16 cellular contexts compared by ENCODE assay signal in the genomic region with DNA sequence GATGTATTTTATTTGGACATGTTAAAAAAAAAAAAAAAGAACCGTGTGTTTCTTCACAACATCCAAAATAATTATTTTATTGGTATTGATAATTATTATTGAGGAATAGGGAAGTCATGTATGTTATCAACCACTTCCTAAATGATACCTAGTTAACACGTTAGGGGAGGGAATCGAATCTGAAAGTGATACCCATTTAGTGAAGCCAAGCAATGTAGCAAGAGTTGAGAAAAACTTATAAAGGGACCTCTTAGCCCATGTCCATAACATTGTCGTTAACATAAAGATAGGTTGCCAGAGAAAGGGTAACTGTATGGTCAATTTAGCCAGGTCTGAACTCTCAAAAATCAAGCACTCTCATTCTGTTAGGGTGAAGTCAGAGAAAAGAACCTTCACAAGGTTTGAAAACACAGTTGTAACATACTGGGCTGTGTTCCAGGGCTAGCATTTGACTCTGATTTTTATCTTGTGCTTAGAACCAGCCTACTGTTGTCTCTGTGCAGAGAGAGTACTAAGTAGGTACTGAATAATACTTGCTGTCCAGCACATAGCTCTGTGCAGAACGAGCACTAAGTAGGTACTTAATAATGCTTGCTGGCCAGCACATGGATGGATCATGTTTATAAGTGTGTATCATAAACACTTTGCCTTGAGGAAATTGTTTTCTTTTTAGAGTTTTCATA.
DNase-seq lines count a peak whose midpoint lies in the region; ATAC-seq and TF ChIP-seq lines count a peak whose summit lies in the region.
"Had no signal": no experiment of that assay in that cellular context is flagged by ENCODE, and none has a peak within 500 bp of the region (broad histone marks: within the 10 kb centered on the region; RNA-seq: fewer than 3 reads in every experiment).

No MANE protein-coding gene starts in this region.

- no peak overlapping the region for H3K4me3 ChIP-seq in gastrocnemius medialis
- H3K4me3 ChIP-seq: lung, pancreas, SK-N-MC had no signal

- no peaks in the 10 kb centered on the region for H3K9me3 ChIP-seq in gastrocnemius medialis
- H3K9me3 ChIP-seq: pancreas had no signal

- H3K27ac ChIP-seq in gastrocnemius medialis, result peak overlapping the region in 3 of 4 donors; percentile 14 to 51 (median 29)
- H3K27ac ChIP-seq: HL-60, pancreas, SK-N-MC had no signal

- no peaks in the 10 kb centered on the region for H3K27me3 ChIP-seq in gastrocnemius medialis
- H3K27me3 ChIP-seq: pancreas had no signal

- TF ChIP-seq POLR2A in gastrocnemius medialis (IDR thresholded peaks at IDR 0.05), result no peak

- H3K36me3 ChIP-seq in gastrocnemius medialis, result no peaks in the 10 kb centered on the region
- H3K36me3 ChIP-seq: pancreas had no signal

- DNase-seq in gastrocnemius medialis, result no peak
- DNase-seq in GDM1 (lab: John Stamatoyannopoulos, UW), result no peak
- DNase-seq in GM19238 (ENCODE audit: insufficient read length, low spot score), result no peak
- DNase-seq: activated CD4-positive, alpha-beta T cell treated with anti-CD3 and anti-CD28 coated beads, Interleukin-2, amount 50 U/mL, for 48 hours; activated naive CD4-positive, alpha-beta T cell; NCI-H69; pancreas; stimulated activated CD4-positive, alpha-beta T cell treated with anti-CD3 and anti-CD28 coated beads, Interleukin-4, amount 100 ng/mL, for 4 hours; substantia nigra had no signal

- intact Hi-C loops in gastrocnemius medialis (cut with DNase I; ENCODE audit: low total_unique reads), result no loop called here

- peak; percentile 99 for ATAC-seq in GM19324 (IDR thresholded peaks at IDR 0.05; ENCODE audit: low FRiP score, unreplicated experiment)
- ATAC-seq in HG02588 (IDR thresholded peaks at IDR 0.05; ENCODE audit: unreplicated experiment), result peak; percentile 79
- ATAC-seq in HG03460 (IDR thresholded peaks at IDR 0.05; ENCODE audit: unreplicated experiment), result peak; percentile 88
- peak; percentile 39 to 89 for ATAC-seq in gastrocnemius medialis
- no peak for ATAC-seq in HG03095 (IDR thresholded peaks at IDR 0.05; ENCODE audit: unreplicated experiment)
- ATAC-seq: pancreas had no signal

- H3K4me1 ChIP-seq in gastrocnemius medialis, result peaks cover 34 to 45% of the 10 kb centered on the region in 2 donors
- H3K4me1 ChIP-seq: pancreas had no signal

- in situ Hi-C loops in gastrocnemius medialis (cut with MboI; ENCODE audit: low sequenced_read_pairs in 4 of 4), result no loop called here

- no peak for TF ChIP-seq CTCF in gastrocnemius medialis (IDR thresholded peaks at IDR 0.05 in 4 of 5, conservative IDR thresholded peaks at IDR 0.05 in 1 of 5)
